In genomic region chr2:44706584-44707553, GRCh38 we compare ENCODE assay signal across 24 cellular contexts.
DNase-seq lines count a peak whose midpoint lies in the region; ATAC-seq and TF ChIP-seq lines count a peak whose summit lies in the region.
"Had no signal": no experiment of that assay in that cellular context is flagged by ENCODE, and none has a peak within 500 bp of the region (broad histone marks: within the 10 kb centered on the region; RNA-seq: fewer than 3 reads in every experiment).

No MANE protein-coding gene starts in this region.

- H3K4me3 ChIP-seq in endodermal cell (ENCODE audit: low read length): no peak overlapping the region
- H3K4me3 ChIP-seq: thyroid gland had no signal

- peak overlapping the region; percentile 85 for H3K27ac ChIP-seq in endodermal cell (ENCODE audit: low read depth, low read length)
- H3K27ac ChIP-seq: epithelial cell of prostate, thyroid gland had no signal

- H3K27me3 Mint-ChIP-seq in endodermal cell (ENCODE audit: insufficient read depth) (no peaks in the 10 kb centered on the region), T-helper 17 cell (no peaks in the 10 kb centered on the region)
- H3K27me3 Mint-ChIP-seq: dendritic cell treated with granulocyte-macrophage colony-stimulating factor and Interleukin-4, amounts not matched to agents 40 ng/mL and 50 ng/mL, for 4 days had no signal

- peaks cover 4% of the 10 kb centered on the region for H3K4me1 ChIP-seq in endodermal cell (ENCODE audit: control insufficient read depth, insufficient read depth, low read length)
- H3K4me1 ChIP-seq: thyroid gland had no signal

- H3K36me3 Mint-ChIP-seq in endodermal cell (ENCODE audit: low read depth) (peaks cover 4% of the 10 kb centered on the region), T-helper 17 cell (ENCODE audit: low read depth) (no peaks in the 10 kb centered on the region)
- H3K36me3 Mint-ChIP-seq: stimulated activated effector memory CD8-positive, alpha-beta T cell treated with anti-CD3 and anti-CD28 coated beads, Interleukin-12 subunit alpha, Interleukin-12 subunit beta, amount 100 ng/mL, for 72 hours had no signal

- ATAC-seq in HG02938 (IDR thresholded peaks at IDR 0.05; ENCODE audit: unreplicated experiment) (no peak), GM21529 (IDR thresholded peaks at IDR 0.05; ENCODE audit: unreplicated experiment) (no peak), T-helper 17 cell (no peak)
- ATAC-seq: stimulated activated effector memory CD8-positive, alpha-beta T cell treated with anti-CD3 and anti-CD28 coated beads, Interleukin-12 subunit alpha, Interleukin-12 subunit beta, amount 100 ng/mL, for 72 hours had no signal

- H3K27me3 ChIP-seq in endodermal cell (ENCODE audit: control insufficient read depth, insufficient read depth, low read length, poor library complexity, severe bottlenecking): no peaks in the 10 kb centered on the region
- H3K27me3 ChIP-seq: thyroid gland had no signal

- H3K9me3 ChIP-seq in endodermal cell (ENCODE audit: control insufficient read depth, low read length) (no peaks in the 10 kb centered on the region), T-helper 17 cell (ENCODE audit: control insufficient read depth, low read length, poor library complexity, severe bottlenecking) (no peaks in the 10 kb centered on the region)
- H3K9me3 ChIP-seq: thyroid gland had no signal

- H3K4me3 Mint-ChIP-seq in endodermal cell (no peak overlapping the region), T-helper 17 cell (no peak overlapping the region)
- H3K4me3 Mint-ChIP-seq: CD14-positive monocyte; dendritic cell treated with granulocyte-macrophage colony-stimulating factor and Interleukin-4, amounts not matched to agents 40 ng/mL and 50 ng/mL, for 4 days; HFFc6; nephron; stimulated activated effector memory CD8-positive, alpha-beta T cell treated with anti-CD3 and anti-CD28 coated beads, Interleukin-12 subunit alpha, Interleukin-12 subunit beta, amount 100 ng/mL, for 72 hours had no signal

- 90 to 95% methylated on average over 6 to 13 of the region's 13 CpGs for WGBS in endodermal cell (ENCODE audit: insufficient coverage in 1 of 2, insufficient read length in 1 of 2), 2 experiments

- no peaks in the 10 kb centered on the region for H3K9me3 Mint-ChIP-seq in endodermal cell
- H3K9me3 Mint-ChIP-seq: dendritic cell treated with granulocyte-macrophage colony-stimulating factor and Interleukin-4, amounts not matched to agents 40 ng/mL and 50 ng/mL, for 4 days; HFFc6; nephron; stimulated activated effector memory CD8-positive, alpha-beta T cell treated with anti-CD3 and anti-CD28 coated beads, Interleukin-12 subunit alpha, Interleukin-12 subunit beta, amount 100 ng/mL, for 72 hours had no signal

- DNase-seq in DMS153 (lab: John Stamatoyannopoulos, UW) (peak; percentile 90), NCI-H1436 treated with DMSO at 0.1 percent for 48 hours (lab: John Stamatoyannopoulos, UW) (peak; percentile 84), NCI-H748 treated with DMSO at 0.1 percent for 48 hours (lab: John Stamatoyannopoulos, UW) (peak; percentile 82), endodermal cell (no peak), DMS 273 treated with DMSO at 0.1 percent for 48 hours (lab: John Stamatoyannopoulos, UW) (no peak), T-helper 17 cell (no peak)
- DNase-seq: activated CD4-positive, alpha-beta T cell treated with anti-CD3 and anti-CD28 coated beads, Interleukin-2, amount 50 U/mL, for 48 hours; activated naive CD4-positive, alpha-beta T cell treated with Interleukin-2 at 50 U/mL for 16 hours; activated T-cell treated with anti-CD3 and anti-CD28 coated beads for 4 hours; foreskin melanocyte; GF-D8; HFFc6; NCI-H2107; RPMI8226; stimulated activated CD4-positive, alpha-beta T cell treated with anti-CD3 and anti-CD28 coated beads, Interleukin-12 subunit alpha, Interleukin-12 subunit beta, amount 100 ng/mL, for 4 hours; SW 1271; thyroid gland had no signal

- no peak for TF ChIP-seq CTCF in endodermal cell (conservative IDR thresholded peaks at IDR 0.05)

- peaks cover 32% of the 10 kb centered on the region for H3K36me3 ChIP-seq in endodermal cell (ENCODE audit: control insufficient read depth, insufficient read depth, low read length)
- H3K36me3 ChIP-seq: thyroid gland had no signal

- no peak overlapping the region for H3K9ac ChIP-seq in endodermal cell (ENCODE audit: extremely low read depth, low read length, poor library complexity, severe bottlenecking)

- H3K4me1 Mint-ChIP-seq in endodermal cell (peaks cover 41% of the 10 kb centered on the region), T-helper 17 cell (peaks cover 7% of the 10 kb centered on the region)
- H3K4me1 Mint-ChIP-seq: stimulated activated effector memory CD8-positive, alpha-beta T cell treated with anti-CD3 and anti-CD28 coated beads, Interleukin-12 subunit alpha, Interleukin-12 subunit beta, amount 100 ng/mL, for 72 hours had no signal

- H3K27ac Mint-ChIP-seq in endodermal cell (no peak overlapping the region), T-helper 17 cell (no peak overlapping the region)
- H3K27ac Mint-ChIP-seq: dendritic cell treated with granulocyte-macrophage colony-stimulating factor and Interleukin-4, amounts not matched to agents 40 ng/mL and 50 ng/mL, for 4 days; HFFc6; nephron; stimulated activated effector memory CD8-positive, alpha-beta T cell treated with anti-CD3 and anti-CD28 coated beads, Interleukin-12 subunit alpha, Interleukin-12 subunit beta, amount 100 ng/mL, for 72 hours had no signal

Comparison
In these comparisons a context has a peak if more than half of its experiments do, and no peak if none do; other contexts are left out.
1. DNase-seq: peak in DMS153 (single experiment), NCI-H1436 treated with DMSO at 0.1 percent for 48 hours (single experiment) and NCI-H748 treated with DMSO at 0.1 percent for 48 hours (single experiment); none in endodermal cell (single experiment), DMS 273 treated with DMSO at 0.1 percent for 48 hours (single experiment) and T-helper 17 cell (0 of 3).